23 cellular contexts compared by ENCODE assay signal in genomic region chr18:12366794-12367193, GRCh38. TPM values are rescaled to one million over a fixed set of nuclear protein-coding genes. Genes with fewer than 3 reads are reported as not detected.
DNase-seq lines count a peak whose midpoint lies in the region; ATAC-seq and TF ChIP-seq lines count a peak whose summit lies in the region.
"Had no signal": no experiment of that assay in that cellular context is flagged by ENCODE, and none has a peak within 500 bp of the region (broad histone marks: within the 10 kb centered on the region; RNA-seq: fewer than 3 reads in every experiment).

No MANE protein-coding gene starts in this region.

- ATAC-seq in Panc1 (no peak), psoas muscle (no peak)
- ATAC-seq: HepG2 had no signal

- H3K27ac ChIP-seq in Panc1 (ENCODE audit: low read length) (no peak overlapping the region), psoas muscle (peak overlapping the region; percentile 9), spleen (no peak overlapping the region)
- H3K27ac ChIP-seq: 22Rv1, C4-2B had no signal

- no peaks in the 10 kb centered on the region for H3K9me3 ChIP-seq in Panc1 (ENCODE audit: control insufficient read depth, insufficient read depth, low read depth, low read length)
- H3K9me3 ChIP-seq in psoas muscle: no peaks in the 10 kb centered on the region
- no peaks in the 10 kb centered on the region for H3K9me3 ChIP-seq in spleen

- DNase-seq in activated CD4-positive, alpha-beta T cell treated with anti-CD3 and anti-CD28 coated beads, Interleukin-2, amount 10 ng/mL, durations not matched to agents 7 days and 5 days: no peak
- DNase-seq in activated CD4-positive, alpha-beta T cell treated with anti-CD3 and anti-CD28 coated beads for 1 hour: no peak
- DNase-seq in Panc1 (ENCODE audit: low read depth, low spot score) (no peak), endothelial cell (ENCODE audit: low spot score) (no peak), psoas muscle (no peak), spleen (no peak), CD1c-positive myeloid dendritic cell (ENCODE audit: extremely low spot score) (no peak), dedifferentiated amniotic fluid mesenchymal stem cell (ENCODE audit: extremely low spot score) (no peak)
- DNase-seq: AML-193, DMS 273 treated with DMSO at 0.1 percent for 48 hours, DND-41, KBM-7, MV-4-11, NCI-H1417, NCI-H187, NCI-H2107, NCI-H510A, NCI-H774, OCI-M1, RPMI8226 had no signal

- no peaks in the 10 kb centered on the region for H3K27me3 ChIP-seq in Panc1 (ENCODE audit: control insufficient read depth, insufficient read depth, low read length)
- no peaks in the 10 kb centered on the region for H3K27me3 ChIP-seq in psoas muscle (ENCODE audit: insufficient read depth in 3 of 3, low read length in 2 of 3)
- no peaks in the 10 kb centered on the region for H3K27me3 ChIP-seq in spleen (replicated peaks in 1 of 7)

- CTCF ChIA-PET in activated CD4-positive, alpha-beta T cell treated with anti-CD3 and anti-CD28 coated beads, Interleukin-2, amount 10 ng/mL, durations not matched to agents 7 days and 5 days (lab: Charles Lee): interaction anchor here (0.6 kb wide), 1 partner anchor 365 kb away, joined by 3 read pairs; no protein-coding TSS in a partner anchor
- CTCF ChIA-PET in Panc1 (lab: Charles Lee): no interaction called here

- POLR2A ChIA-PET in activated CD4-positive, alpha-beta T cell treated with anti-CD3 and anti-CD28 coated beads, Interleukin-2, amount 10 ng/mL, durations not matched to agents 7 days and 5 days (lab: Charles Lee): no interaction called here
- POLR2A ChIA-PET in Panc1 (lab: Charles Lee): no interaction called here

- in situ Hi-C loops in Panc1 (cut with HindIII; ENCODE audit: low pct_unique_long_range_greater_than_20kb, low sequenced_read_pairs): no loop called here

- 65 to 87% (median 73%) methylated on average over 5 of the region's 5 CpGs for WGBS in psoas muscle, 3 donors
- WGBS in spleen, 5 donors: 86 to 95% (median 92%) methylated on average over 5 of the region's 5 CpGs

- H3K27ac Mint-ChIP-seq in activated CD4-positive, alpha-beta T cell treated with anti-CD3 and anti-CD28 coated beads, Interleukin-2, amount 10 ng/mL, durations not matched to agents 7 days and 5 days: peak overlapping the region; percentile 14
- peak overlapping the region; percentile 78 for H3K27ac Mint-ChIP-seq in endothelial cell (ENCODE audit: unreplicated experiment)

- H3K36me3 Mint-ChIP-seq in activated CD4-positive, alpha-beta T cell treated with anti-CD3 and anti-CD28 coated beads, Interleukin-2, amount 10 ng/mL, durations not matched to agents 7 days and 5 days (ENCODE audit: low read depth): peaks cover 40% of the 10 kb centered on the region
- H3K36me3 Mint-ChIP-seq in endothelial cell (ENCODE audit: low read depth, unreplicated experiment): peaks cover 30% of the 10 kb centered on the region

- BruUV-seq in Panc1 (replicated peaks; lab: Mats Ljungman, UMichigan): TSS peak; percentile 38

- TF ChIP-seq POLR2A in spleen (IDR thresholded peaks at IDR 0.05): no peak

- H3K36me3 ChIP-seq in Panc1 (ENCODE audit: control insufficient read depth, insufficient read depth, low read length): peaks cover 8% of the 10 kb centered on the region
- H3K36me3 ChIP-seq in psoas muscle (ENCODE audit: insufficient read depth in 1 of 2, low read depth in 1 of 2): peaks cover 8 to 91% of the 10 kb centered on the region in 2 donors
- H3K36me3 ChIP-seq in spleen: peaks cover 8 to 93% (median 69%) of the 10 kb centered on the region in 6 donors

- H3K4me3 ChIP-seq in Panc1 (ENCODE audit: low read depth in 2 of 2, low read length in 2 of 2) (no peak overlapping the region), psoas muscle (no peak overlapping the region), spleen (no peak overlapping the region)

- H3K4me1 Mint-ChIP-seq in activated CD4-positive, alpha-beta T cell treated with anti-CD3 and anti-CD28 coated beads, Interleukin-2, amount 10 ng/mL, durations not matched to agents 7 days and 5 days: peaks cover 12% of the 10 kb centered on the region
- peaks cover 23% of the 10 kb centered on the region for H3K4me1 Mint-ChIP-seq in endothelial cell (ENCODE audit: unreplicated experiment)

- no peaks in the 10 kb centered on the region for H3K9me3 Mint-ChIP-seq in activated CD4-positive, alpha-beta T cell treated with anti-CD3 and anti-CD28 coated beads, Interleukin-2, amount 10 ng/mL, durations not matched to agents 7 days and 5 days
- H3K9me3 Mint-ChIP-seq in endothelial cell (ENCODE audit: unreplicated experiment): no peaks in the 10 kb centered on the region

- intact Hi-C loops in Panc1 (cut with micrococcal nuclease; ENCODE audit: unreplicated experiment): no loop called here
- intact Hi-C loops in psoas muscle (cut with DNase I): no loop called here
- intact Hi-C loops in spleen (cut with DNase I; ENCODE audit: low total_unique reads): no loop called here

- TF ChIP-seq CTCF in Panc1 (IDR thresholded peaks at IDR 0.05): no peak
- no peak for TF ChIP-seq CTCF in endothelial cell (IDR thresholded peaks at IDR 0.05; ENCODE audit: unreplicated experiment)
- TF ChIP-seq CTCF in psoas muscle (IDR thresholded peaks at IDR 0.05): no peak
- TF ChIP-seq CTCF in spleen (IDR thresholded peaks at IDR 0.05 in 8 of 11, conservative IDR thresholded peaks at IDR 0.05 in 3 of 11): no peak

- H3K27me3 Mint-ChIP-seq in activated CD4-positive, alpha-beta T cell treated with anti-CD3 and anti-CD28 coated beads, Interleukin-2, amount 10 ng/mL, durations not matched to agents 7 days and 5 days: no peaks in the 10 kb centered on the region
- no peaks in the 10 kb centered on the region for H3K27me3 Mint-ChIP-seq in endothelial cell (ENCODE audit: unreplicated experiment)

- H3K4me1 ChIP-seq in Panc1 (ENCODE audit: control insufficient read depth, insufficient read depth, low read length) (no peaks in the 10 kb centered on the region), psoas muscle (peaks cover 26% of the 10 kb centered on the region), spleen (peaks cover 0 to 20% (median 2%) of the 10 kb centered on the region in 6 donors)

- H3K4me3 Mint-ChIP-seq in activated CD4-positive, alpha-beta T cell treated with anti-CD3 and anti-CD28 coated beads, Interleukin-2, amount 10 ng/mL, durations not matched to agents 7 days and 5 days: no peak overlapping the region
- H3K4me3 Mint-ChIP-seq in endothelial cell (ENCODE audit: unreplicated experiment): peak overlapping the region; percentile 44

RNA-seq across cellular contexts. Expression of gene AFG3L2, which starts 10.2 kb away (rescaled TPM):
- 10 to 100 TPM; 35.7 to 36.4 TPM for total RNA-seq in activated CD4-positive, alpha-beta T cell treated with anti-CD3 and anti-CD28 coated beads, Interleukin-2, amount 10 ng/mL, durations not matched to agents 7 days and 5 days
- 58.0 TPM for total RNA-seq in Panc1 (2021; ENCODE audit: unreplicated experiment)
- polyA plus RNA-seq in Panc1 (2012; ENCODE audit: insufficient read length): 32.6 TPM
- total RNA-seq in endothelial cell (ENCODE audit: unreplicated experiment): 47.7 TPM
- total RNA-seq in psoas muscle: 100 to 1,000 TPM in 2 of 4 donors, 10 to 100 TPM in 2; 88.8 to 163 (median 103) TPM
- 100 to 1,000 TPM in 2 of 3 donors, 10 to 100 TPM in 1; 90.7 to 126 (median 106) TPM for polyA plus RNA-seq in psoas muscle
- total RNA-seq in spleen: 10 to 100 TPM; 28.5 to 42.4 (median 35.8) TPM
- polyA plus RNA-seq in spleen: 10 to 100 TPM; 16.0 to 22.2 (median 17.3) TPM

RNA-seq across cellular contexts. Expression of gene PRELID3A, which starts 40.9 kb away (rescaled TPM):
- 1 to 10 TPM; 1.9 to 2.6 TPM for total RNA-seq in activated CD4-positive, alpha-beta T cell treated with anti-CD3 and anti-CD28 coated beads, Interleukin-2, amount 10 ng/mL, durations not matched to agents 7 days and 5 days
- total RNA-seq in Panc1 (2021; ENCODE audit: unreplicated experiment) (9.3 TPM), endothelial cell (ENCODE audit: unreplicated experiment) (1.5 TPM), psoas muscle (1 to 10 TPM in 1 of 4 donors, under 1 TPM in 3; 0.54 to 1.1 (median 0.74) TPM), spleen (1 to 10 TPM; 2.4 to 5.1 (median 3.5) TPM)
- polyA plus RNA-seq in Panc1 (2012; ENCODE audit: insufficient read length): 8.3 TPM
- polyA plus RNA-seq in psoas muscle (under 1 TPM; 0.49 to 0.92 (median 0.60) TPM), spleen (1 to 10 TPM in 2 of 3 donors, under 1 TPM in 1; 0.93 to 2.0 (median 1.1) TPM)

RNA-seq across cellular contexts. Expression of gene TUBB6, which starts 58.8 kb away (rescaled TPM):
- total RNA-seq in activated CD4-positive, alpha-beta T cell treated with anti-CD3 and anti-CD28 coated beads, Interleukin-2, amount 10 ng/mL, durations not matched to agents 7 days and 5 days: 1 to 10 TPM in 1 of 2 experiments, under 1 TPM in 1; 0.69 to 1.2 TPM
- total RNA-seq in Panc1 (2021; ENCODE audit: unreplicated experiment) (125 TPM), endothelial cell (ENCODE audit: unreplicated experiment) (301 TPM), psoas muscle (10 to 100 TPM; 12.5 to 25.3 (median 18.5) TPM), spleen (10 to 100 TPM; 29.9 to 65.6 (median 51.4) TPM)
- polyA plus RNA-seq in Panc1 (2012; ENCODE audit: insufficient read length): 310 TPM
- polyA plus RNA-seq in psoas muscle (10 to 100 TPM; 17.4 to 46.7 (median 23.6) TPM), spleen (10 to 100 TPM; 29.0 to 43.4 (median 35.5) TPM)

Comparison
In these comparisons a context has a peak if more than half of its experiments do, and no peak if none do; other contexts are left out.
1. RNA of gene TUBB6, which starts 58.8 kb away (total RNA-seq): 301 TPM in endothelial cell (single experiment), 125 TPM in Panc1 (single experiment), 29.9 to 65.6 TPM in spleen and 12.5 to 25.3 TPM in psoas muscle; 0.69 to 1.2 TPM in activated CD4-positive, alpha-beta T cell treated with anti-CD3 and anti-CD28 coated beads, Interleukin-2, amount 10 ng/mL, durations not matched to agents 7 days and 5 days; every median in the first group is over 4 times any median in the second.